ENCODE assay signal across 8 cellular contexts in the genomic region with DNA sequence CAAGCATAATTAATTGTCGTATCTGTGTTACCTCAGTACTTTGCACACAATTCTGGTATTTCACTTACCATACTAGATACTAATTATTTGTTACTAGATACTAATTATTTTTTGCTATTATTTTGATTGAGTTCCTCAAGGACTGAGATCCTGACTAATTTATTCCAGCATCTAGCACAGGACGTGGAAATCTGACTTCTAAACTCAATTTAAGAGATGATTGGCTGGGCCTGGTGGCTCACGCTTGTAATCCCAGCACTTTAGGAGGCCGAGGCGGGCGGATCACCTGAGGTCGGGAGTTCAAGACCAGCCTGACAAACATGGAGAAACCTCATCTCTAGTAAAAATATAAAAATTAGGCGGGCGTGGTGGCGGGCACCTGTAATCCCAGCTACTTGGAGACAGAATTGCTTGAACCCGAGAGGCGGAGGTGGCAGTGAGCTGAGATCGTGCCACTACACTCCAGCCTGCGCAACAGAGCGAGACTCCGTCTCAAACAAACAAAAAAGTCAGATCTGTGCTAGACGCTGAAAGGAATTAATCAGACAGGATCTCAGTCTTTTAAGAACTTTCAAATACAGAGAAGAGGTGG. TPM values are rescaled to one million over a fixed set of nuclear protein-coding genes. Genes with fewer than 3 reads are reported as not detected.
DNase-seq lines count a peak whose midpoint lies in the region; ATAC-seq and TF ChIP-seq lines count a peak whose summit lies in the region.

No MANE protein-coding gene starts in this region.

- TF ChIP-seq CTCF in heart left ventricle (IDR thresholded peaks at IDR 0.05) (no peak), astrocyte of the cerebellum (IDR thresholded peaks at IDR 0.05; ENCODE audit: low read depth, low read length, missing control alignments) (no peak)

- H3K36me3 ChIP-seq in heart left ventricle (peaks cover 0 to 5% (median 0%) of the 10 kb centered on the region in 9 donors), urinary bladder (ENCODE audit: insufficient read depth) (no peaks in the 10 kb centered on the region)

- DNase-seq in heart left ventricle (no peak), left ventricle myocardium superior (no peak), astrocyte of the cerebellum (ENCODE audit: low read depth) (no peak), memory B cell (ENCODE audit: low spot score in 2 of 2) (no peak), D341Med (ENCODE audit: low spot score) (no peak), AG08395 (ENCODE audit: low spot score) (no peak), cerebellum (ENCODE audit: low spot score) (no peak)

- no peaks in the 10 kb centered on the region for H3K27me3 ChIP-seq in heart left ventricle

- no peaks in the 10 kb centered on the region for H3K9me3 ChIP-seq in heart left ventricle

- TF ChIP-seq POLR2A in heart left ventricle (IDR thresholded peaks at IDR 0.05) = no peak

- intact Hi-C loops in heart left ventricle (cut with DNase I) = loop anchor here in 3 of 10 donors (5.0 to 10.0 kb wide), 2 partner anchors 88 to 90 kb away; a partner anchor contains a TSS
- intact Hi-C loops in left ventricle myocardium superior (cut with micrococcal nuclease) = no loop called here

- H3K4me3 ChIP-seq in heart left ventricle = peak overlapping the region; percentile 18 to 84 (median 72)
- H3K4me3 ChIP-seq in astrocyte of the cerebellum (ENCODE audit: low read depth, low read length) = peak overlapping the region; percentile 66
- H3K4me3 ChIP-seq in urinary bladder (ENCODE audit: low read depth, low read length) = peak overlapping the region; percentile 52

- H3K27ac ChIP-seq in heart left ventricle (peak overlapping the region; percentile 76 to 98 (median 90)), urinary bladder (ENCODE audit: low read depth) (peak overlapping the region; percentile 75)

- H3K9me3 Mint-ChIP-seq in memory B cell = no peaks in the 10 kb centered on the region

- peaks cover 1% of the 10 kb centered on the region for H3K36me3 Mint-ChIP-seq in memory B cell

- H3K4me3 Mint-ChIP-seq in memory B cell = peak overlapping the region; percentile 97

- ATAC-seq in heart left ventricle = no peak
- no peak for ATAC-seq in left ventricle myocardium superior
- no peak for ATAC-seq in memory B cell (ENCODE audit: low read depth)

- peaks cover 0 to 21% (median 12%) of the 10 kb centered on the region in 12 donors for H3K4me1 ChIP-seq in heart left ventricle
- no peaks in the 10 kb centered on the region for H3K4me1 ChIP-seq in urinary bladder (ENCODE audit: insufficient read depth)

- H3K4me1 Mint-ChIP-seq in memory B cell = peaks cover 3% of the 10 kb centered on the region

- no peaks in the 10 kb centered on the region for H3K27me3 Mint-ChIP-seq in memory B cell

- WGBS in heart left ventricle, 4 donors = 60 to 72% (median 61%) methylated on average over 17 of the region's 17 CpGs
- WGBS in urinary bladder = 44% methylated on average over 17 of the region's 17 CpGs

- peak overlapping the region; percentile 95 for H3K27ac Mint-ChIP-seq in memory B cell

- in situ Hi-C loops in astrocyte of the cerebellum (cut with HindIII; ENCODE audit: low sequenced_read_pairs) = no loop called here

RNA-seq across cellular contexts. Expression of a gene that starts 0.5 kb away (rescaled TPM):
- 10 to 100 TPM; 21.0 to 43.5 (median 39.4) TPM for total RNA-seq in heart left ventricle
- polyA plus RNA-seq in heart left ventricle = 10 to 100 TPM; 33.3 to 47.7 TPM
- 44.7 TPM for total RNA-seq in left ventricle myocardium superior
- 33.2 TPM for total RNA-seq in urinary bladder
- polyA plus RNA-seq in urinary bladder = 22.3 TPM
- 18.0 TPM for total RNA-seq in cerebellum

RNA-seq across cellular contexts. Expression of a gene that starts 26.3 kb away (rescaled TPM):
- total RNA-seq in heart left ventricle (100 to 1,000 TPM in 7 of 9 donors, 10 to 100 TPM in 2; 92.2 to 143 (median 123) TPM), left ventricle myocardium superior (96.3 TPM), urinary bladder (106 TPM), cerebellum (163 TPM)
- polyA plus RNA-seq in heart left ventricle (100 to 1,000 TPM in 1 of 2 donors, 10 to 100 TPM in 1; 41.7 to 110 TPM), urinary bladder (96.0 TPM)
